1 cellular context compared by ENCODE assay signal in genomic region chr6:73579851-73580246, GRCh38.
TF ChIP-seq lines count a peak whose summit lies in the region.

No MANE protein-coding gene starts in this region.

TF ChIP-seq in HepG2, 621 proteins besides CTCF, POLR2A, EP300 and RAD21 (continued from another document):
- TF ChIP-seq, protein P1, sequence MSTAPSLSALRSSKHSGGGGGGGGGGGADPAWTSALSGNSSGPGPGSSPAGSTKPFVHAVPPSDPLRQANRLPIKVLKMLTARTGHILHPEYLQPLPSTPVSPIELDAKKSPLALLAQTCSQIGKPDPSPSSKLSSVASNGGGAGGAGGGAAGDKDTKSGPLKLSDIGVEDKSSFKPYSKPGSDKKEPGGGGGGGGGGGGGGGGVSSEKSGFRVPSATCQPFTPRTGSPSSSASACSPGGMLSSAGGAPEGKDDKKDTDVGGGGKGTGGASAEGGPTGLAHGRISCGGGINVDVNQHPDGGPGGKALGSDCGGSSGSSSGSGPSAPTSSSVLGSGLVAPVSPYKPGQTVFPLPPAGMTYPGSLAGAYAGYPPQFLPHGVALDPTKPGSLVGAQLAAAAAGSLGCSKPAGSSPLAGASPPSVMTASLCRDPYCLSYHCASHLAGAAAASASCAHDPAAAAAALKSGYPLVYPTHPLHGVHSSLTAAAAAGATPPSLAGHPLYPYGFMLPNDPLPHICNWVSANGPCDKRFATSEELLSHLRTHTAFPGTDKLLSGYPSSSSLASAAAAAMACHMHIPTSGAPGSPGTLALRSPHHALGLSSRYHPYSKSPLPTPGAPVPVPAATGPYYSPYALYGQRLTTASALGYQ (CRISPR knock-in tag; IDR thresholded peaks at IDR 0.05) = peak; percentile 33; the same call in 1 of the 2 replicates
- TF ChIP-seq ZFP90 (CRISPR knock-in tag; IDR thresholded peaks at IDR 0.05; ENCODE audit: borderline replicate concordance) = 0 out of 2 replicates have a peak, but pooled peaks have one; percentile 14
